29 cellular contexts compared by ENCODE assay signal in the genomic region with DNA sequence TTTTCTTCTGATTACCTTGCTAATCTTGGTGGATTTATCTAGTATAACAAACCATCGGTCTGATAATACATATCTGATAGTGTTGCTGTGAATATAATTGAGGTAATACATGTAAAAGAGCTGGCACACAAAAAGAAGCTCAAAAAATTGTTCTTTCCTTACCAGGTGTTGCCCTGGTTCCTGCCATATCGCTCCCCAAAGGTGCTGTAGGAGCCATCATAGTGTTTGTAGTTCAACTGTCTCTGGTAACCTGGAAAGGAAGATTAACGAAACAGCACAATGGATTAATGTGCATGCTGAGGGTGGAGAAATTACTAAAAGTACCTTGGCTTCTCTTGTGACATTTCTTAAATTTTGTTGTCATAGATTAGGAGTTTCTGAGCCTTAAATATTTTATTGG. TPM values are rescaled to one million over a fixed set of nuclear protein-coding genes. Genes with fewer than 3 reads are reported as not detected.
"Had no signal": no experiment of that assay in that cellular context is flagged by ENCODE, and none has a peak within 500 bp of the region (broad histone marks: within the 10 kb centered on the region; RNA-seq: fewer than 3 reads in every experiment).

No MANE protein-coding gene starts in this region.

- H3K4me1 Mint-ChIP-seq: endodermal cell had no signal

- H3K27me3 Mint-ChIP-seq: effector memory CD8-positive, alpha-beta T cell had no signal

- H3K36me3 ChIP-seq: colonic mucosa had no signal

- H3K9me3 ChIP-seq: colonic mucosa had no signal

- H3K4me3 ChIP-seq: colonic mucosa, coronary artery, dorsolateral prefrontal cortex, esophagus muscularis mucosa, esophagus squamous epithelium, gastrocnemius medialis, gastroesophageal sphincter, heart left ventricle, heart right ventricle had no signal

- FAIRE-seq: colon, endometrium, endothelial cell of umbilical vein, frontal cortex had no signal

- DNase-seq: colonic mucosa; cortex of kidney; dermis blood vessel endothelial cell; dorsolateral prefrontal cortex; effector CD4-positive, alpha-beta T cell; effector CD8-positive, alpha-beta T cell; effector memory CD4-positive, alpha-beta T cell; effector memory CD8-positive, alpha-beta T cell; endodermal cell; erythroblast; esophagus squamous epithelium; foreskin fibroblast; foreskin keratinocyte; foreskin melanocyte; gastrocnemius medialis; glutamatergic neuron; head of caudate nucleus; heart left ventricle; heart right ventricle had no signal

- H3K4me3 Mint-ChIP-seq: dendritic cell treated with granulocyte-macrophage colony-stimulating factor and Interleukin-4, amounts not matched to agents 40 ng/mL and 50 ng/mL, for 4 days; effector memory CD8-positive, alpha-beta T cell; endodermal cell had no signal

- H3K4me1 ChIP-seq: colonic mucosa, esophagus muscularis mucosa, esophagus squamous epithelium, foreskin keratinocyte, gastrocnemius medialis, gastroesophageal sphincter had no signal

- H3K27ac Mint-ChIP-seq: dendritic cell treated with granulocyte-macrophage colony-stimulating factor and Interleukin-4, amounts not matched to agents 40 ng/mL and 50 ng/mL, for 4 days; effector memory CD8-positive, alpha-beta T cell; endodermal cell had no signal

- H3K27me3 ChIP-seq: colonic mucosa, dorsolateral prefrontal cortex, esophagus muscularis mucosa, esophagus squamous epithelium, gastrocnemius medialis, gastroesophageal sphincter, heart left ventricle, heart right ventricle had no signal

- ATAC-seq: effector memory CD8-positive, alpha-beta T cell; esophagus mucosa; foreskin keratinocyte; gastrocnemius medialis; gastroesophageal sphincter; heart left ventricle; heart right ventricle had no signal

- H3K27ac ChIP-seq: colonic mucosa, coronary artery, dorsolateral prefrontal cortex, epithelial cell of prostate, esophagus muscularis mucosa, esophagus squamous epithelium, foreskin keratinocyte, gastrocnemius medialis, gastroesophageal sphincter, heart left ventricle, heart right ventricle had no signal

RNA-seq across cellular contexts. Expression of a gene that starts 36.6 kb away (rescaled TPM):
- total RNA-seq: foreskin keratinocyte had no signal
